Comparison of ENCODE assay signal across 1 cellular context in genomic region chr5:56827043-56827442, GRCh38.
TF ChIP-seq lines count a peak whose summit lies in the region.

No MANE protein-coding gene starts in this region.

TF ChIP-seq in WTC11, 78 proteins besides CTCF, POLR2A, EP300 and RAD21 (continued from another document):
- no peak for TF ChIP-seq SOX15 (CRISPR knock-in tag; IDR thresholded peaks at IDR 0.05)
- no peak for TF ChIP-seq ZBTB43 (CRISPR knock-in tag; IDR thresholded peaks at IDR 0.05)
- no peak for TF ChIP-seq ZNF416 (CRISPR knock-in tag; IDR thresholded peaks at IDR 0.05)
